ENCODE assay signal across 1 cellular context in genomic region chr11:44936951-44937543, GRCh38.
TF ChIP-seq lines count a peak whose summit lies in the region.

No MANE protein-coding gene starts in this region.

TF ChIP-seq in neural cell, 6 proteins besides CTCF, POLR2A, EP300 and RAD21 (continued from another document):
- TF ChIP-seq REST (IDR thresholded peaks at IDR 0.05; ENCODE audit: borderline replicate concordance) (no peak), MXI1 (conservative IDR thresholded peaks at IDR 0.05; ENCODE audit: poor library complexity, severe bottlenecking) (no peak), POLR2AphosphoS5 (IDR thresholded peaks at IDR 0.05) (no peak)
